In the genomic region with DNA sequence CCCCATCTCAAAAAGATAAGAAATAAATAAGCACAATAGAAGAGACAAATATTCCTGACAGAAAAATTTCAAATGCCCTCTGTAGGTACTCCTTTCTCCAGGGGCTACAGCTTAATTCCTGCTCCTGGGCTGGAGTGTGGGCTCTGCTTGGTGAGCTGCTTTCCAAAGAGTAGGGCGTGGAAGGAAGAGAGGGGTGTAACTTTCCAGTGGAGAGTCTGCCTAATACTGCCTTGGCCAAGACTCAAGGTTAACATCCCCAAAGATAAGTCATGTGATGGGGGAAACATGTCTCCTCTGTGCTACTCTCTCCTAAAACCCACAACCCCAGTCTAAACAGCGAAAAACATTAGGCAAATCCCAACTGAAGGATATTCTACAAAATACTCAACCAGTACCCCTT, we compare ENCODE assay signal across 12 cellular contexts. TPM values are rescaled to one million over a fixed set of nuclear protein-coding genes. Genes with fewer than 3 reads are reported as not detected.
"Had no signal": no experiment of that assay in that cellular context is flagged by ENCODE, and none has a peak within 500 bp of the region (broad histone marks: within the 10 kb centered on the region; RNA-seq: fewer than 3 reads in every experiment).

No MANE protein-coding gene starts in this region.

- H3K9me3 Mint-ChIP-seq: GM23338, H9, HFFc6 had no signal

- FAIRE-seq: H1, H54 had no signal

- H3K4me3 Mint-ChIP-seq: GM23338, H9, HFFc6 had no signal

- H3K4me3 ChIP-seq: GM23248, GM23338, HAP-1 had no signal

- H3K9me3 ChIP-seq: HAP-1 had no signal

- H3K4me1 Mint-ChIP-seq: H9 had no signal

- H3K4me1 ChIP-seq: HAP-1 had no signal

- H3K9ac ChIP-seq: GM23248 had no signal

- H2AFZ ChIP-seq: GM23248, GM23338 had no signal

- H3K36me3 ChIP-seq: HAP-1 had no signal

- H3K4me2 ChIP-seq: GM23338 had no signal

- H3K27ac Mint-ChIP-seq: GM23338, H9, HFFc6 had no signal

- H3K27ac ChIP-seq: GM23248 had no signal

- ATAC-seq: GM23338, HCT116 had no signal

- DNase-seq: GM23248, GOT3, H7, H9, HCEC 1CT, HFFc6 had no signal

RNA-seq across cellular contexts. Expression of a gene that starts 42.7 kb away (rescaled TPM):
- total RNA-seq: GM23248, H4 had no signal
- polyA plus RNA-seq: GM23248 had no signal
